ENCODE assay signal across 9 cellular contexts in genomic region chr20:37282558-37282957, GRCh38. TPM values are rescaled to one million over a fixed set of nuclear protein-coding genes. Genes with fewer than 3 reads are reported as not detected.
DNase-seq lines count a peak whose midpoint lies in the region; TF ChIP-seq lines count a peak whose summit lies in the region.
"Had no signal": no experiment of that assay in that cellular context is flagged by ENCODE, and none has a peak within 500 bp of the region (broad histone marks: within the 10 kb centered on the region; RNA-seq: fewer than 3 reads in every experiment).

No MANE protein-coding gene starts in this region.

- H3K4me2 ChIP-seq in Karpas-422 (ENCODE audit: low read depth, low read length, poor library complexity, severe bottlenecking): no peak overlapping the region

- H3K9me3 ChIP-seq in tibial artery (no peaks in the 10 kb centered on the region), Karpas-422 (ENCODE audit: low read length) (no peaks in the 10 kb centered on the region)

- H3K27ac ChIP-seq in tibial artery (no peak overlapping the region), Karpas-422 (ENCODE audit: low read length) (no peak overlapping the region)
- H3K27ac ChIP-seq: 22Rv1 had no signal

- intact Hi-C loops in tibial artery (cut with DNase I; ENCODE audit: low total_unique reads): no loop called here

- DNase-seq in DMS 273 (lab: John Stamatoyannopoulos, UW; ENCODE audit: unreplicated experiment) (peak; percentile 43), DMS 273 treated with DMSO at 0.1 percent for 48 hours (lab: John Stamatoyannopoulos, UW) (no peak), iPS-NIHi11 (ENCODE audit: low spot score) (peak; percentile 32), tibial artery (no peak), Karpas-422 (no peak)
- no peak for DNase-seq in stimulated activated CD4-positive, alpha-beta T cell treated with anti-CD3 and anti-CD28 coated beads, Interleukin-4, amount 100 ng/mL, for 1 hour
- no peak for DNase-seq in stimulated activated CD4-positive, alpha-beta T cell treated with anti-CD3 and anti-CD28 coated beads, Interleukin-1b, Interleukin-23, amount 100 ng/mL, for 48 hours

- no peaks in the 10 kb centered on the region for H3K36me3 ChIP-seq in tibial artery
- H3K36me3 ChIP-seq in Karpas-422 (ENCODE audit: insufficient read depth, low read length): no peaks in the 10 kb centered on the region

- no peak overlapping the region for H2AFZ ChIP-seq in Karpas-422 (ENCODE audit: low read length)

- H3K4me1 ChIP-seq in tibial artery (no peaks in the 10 kb centered on the region), Karpas-422 (ENCODE audit: low read length) (peaks cover under 1% of the 10 kb centered on the region)

- H4K20me1 ChIP-seq in Karpas-422 (ENCODE audit: insufficient read depth, low read depth, low read length): no peaks in the 10 kb centered on the region

- no peak overlapping the region for H3K9ac ChIP-seq in Karpas-422 (ENCODE audit: low read length)

- H3K79me2 ChIP-seq in Karpas-422 (ENCODE audit: low read length): no peaks in the 10 kb centered on the region

- H3K27me3 ChIP-seq in tibial artery (peaks cover 0 to 8% of the 10 kb centered on the region in 2 donors), Karpas-422 (ENCODE audit: low read length) (no peaks in the 10 kb centered on the region)

- no peak overlapping the region for H3K4me3 ChIP-seq in WI38 (ENCODE audit: low read depth, low read length)
- H3K4me3 ChIP-seq in tibial artery: no peak overlapping the region
- H3K4me3 ChIP-seq in Karpas-422 (ENCODE audit: low read length): no peak overlapping the region

- TF ChIP-seq CTCF in WI38 (IDR thresholded peaks at IDR 0.05; ENCODE audit: low read depth, low read length) (peak; percentile 59), tibial artery (IDR thresholded peaks at IDR 0.05) (peak; percentile 47 to 51)

- H3K9me2 ChIP-seq in Karpas-422 (replicated peaks; ENCODE audit: insufficient read depth, low read length): no peaks in the 10 kb centered on the region

RNA-seq across cellular contexts. Expression of gene MANBAL, which starts 6.9 kb away (rescaled TPM):
- 7.7 and 8.5 TPM in 2 replicates for total RNA-seq in Karpas-422 (2014; rRNA removed; shearing (Covaris generic); ENCODE audit: low replicate concordance)

RNA-seq across cellular contexts. Expression of gene GHRH, which starts 20.9 kb away (rescaled TPM):
- not detected in 2 replicates for total RNA-seq in Karpas-422 (2014; rRNA removed; shearing (Covaris generic); ENCODE audit: low replicate concordance)

Comparison
In these comparisons a context has a peak if more than half of its experiments do, and no peak if none do; other contexts are left out.
1. DNase-seq: peak in DMS 273 (single experiment) and iPS-NIHi11 (single experiment); none in DMS 273 treated with DMSO at 0.1 percent for 48 hours (single experiment), tibial artery (0 of 2), stimulated activated CD4-positive, alpha-beta T cell treated with anti-CD3 and anti-CD28 coated beads, Interleukin-4, amount 100 ng/mL, for 1 hour (single experiment), stimulated activated CD4-positive, alpha-beta T cell treated with anti-CD3 and anti-CD28 coated beads, Interleukin-1b, Interleukin-23, amount 100 ng/mL, for 48 hours (single experiment) and Karpas-422 (single experiment).